ENCODE assay signal across 8 cellular contexts in the genomic region with DNA sequence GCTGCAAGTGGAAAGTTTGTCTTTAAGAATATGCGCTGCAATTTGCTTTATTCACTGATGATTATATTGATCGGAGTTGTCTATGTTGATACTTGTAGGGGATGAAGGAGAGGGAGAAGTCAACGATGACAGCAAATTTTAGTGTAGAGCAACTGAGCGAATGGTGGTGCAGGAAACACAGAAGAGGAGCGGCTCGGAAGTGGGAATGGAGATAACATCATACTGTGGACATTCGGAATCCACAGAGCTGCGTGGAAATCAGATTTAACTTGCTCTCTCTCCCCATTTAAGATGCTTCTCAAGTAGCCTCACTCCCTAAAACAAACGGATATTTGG. TPM values are rescaled to one million over a fixed set of nuclear protein-coding genes. Genes with fewer than 3 reads are reported as not detected.
DNase-seq lines count a peak whose midpoint lies in the region; ATAC-seq, FAIRE-seq and TF ChIP-seq lines count a peak whose summit lies in the region.

No MANE protein-coding gene starts in this region.

- H3K79me1 ChIP-seq in mesendoderm (ENCODE audit: low read length) = peaks cover 15% of the 10 kb centered on the region

- H3K27me3 ChIP-seq in cardiac muscle cell (no peaks in the 10 kb centered on the region), GM12878 (replicated peaks in 1 of 2; ENCODE audit: control insufficient read depth in 2 of 2, insufficient read depth in 2 of 2, low read length in 1 of 2) (no peaks in the 10 kb centered on the region), mesendoderm (ENCODE audit: insufficient read depth, low read length, poor library complexity) (no peaks in the 10 kb centered on the region), upper lobe of right lung (no peaks in the 10 kb centered on the region)

- peak overlapping the region; percentile 29 for H3K56ac ChIP-seq in mesendoderm (ENCODE audit: low read length)

- H3K4me3 ChIP-seq in cardiac muscle cell (peak overlapping the region; percentile 94), GM12878 (peak overlapping the region; percentile 72), mesendoderm (ENCODE audit: low read length) (no peak overlapping the region), upper lobe of right lung (peak overlapping the region; percentile 69)

- FAIRE-seq in GM12878 (lab: Jason Lieb, UNC) = no peak

- intact Hi-C loops in cardiac septum (cut with DNase I) = loop anchor here (1.0 to 2.0 kb wide), 2 partner anchors 24 to 52 kb away; a partner anchor contains a TSS
- intact Hi-C loops in GM12878 (cut with micrococcal nuclease; ENCODE audit: unreplicated experiment) = loop anchor here (1.0 to 5.0 kb wide), 3 partner anchors 24 to 235 kb away; a partner anchor contains a TSS
- intact Hi-C loops in upper lobe of right lung (cut with DNase I) = no loop called here

- H3K79me2 ChIP-seq in GM12878 (ENCODE audit: control insufficient read depth, insufficient read depth, low read length) (peaks cover 29% of the 10 kb centered on the region), mesendoderm (ENCODE audit: control insufficient read depth, insufficient read depth, low read length) (peaks cover 26% of the 10 kb centered on the region)

- no peak overlapping the region for H3K4ac ChIP-seq in mesendoderm (ENCODE audit: low read depth, low read length)

- no peak for DNase-seq in cardiac muscle cell (ENCODE audit: low read depth in 1 of 2, low spot score in 1 of 2)
- DNase-seq in cardiac septum (ENCODE audit: low spot score) = no peak
- DNase-seq in GM12878 (ENCODE audit: low read depth, low spot score) = no peak
- DNase-seq in mesendoderm = no peak
- no peak for DNase-seq in upper lobe of right lung
- DNase-seq in kidney tubule cell (ENCODE audit: low spot score) = no peak

- H3K4me1 ChIP-seq in cardiac muscle cell (ENCODE audit: low read depth) (peaks cover 43% of the 10 kb centered on the region), GM12878 (ENCODE audit: control insufficient read depth, insufficient read depth, low read length) (peaks cover 5% of the 10 kb centered on the region; the same call in 1 of the 2 replicates), mesendoderm (ENCODE audit: control insufficient read depth, low read depth, low read length) (peaks cover 7% of the 10 kb centered on the region), upper lobe of right lung (peaks cover 18% of the 10 kb centered on the region)

- H3K23ac ChIP-seq in mesendoderm (ENCODE audit: low read length) = no peak overlapping the region

- ATAC-seq in GM12878 = no peak
- no peak for ATAC-seq in upper lobe of right lung
- no peak for ATAC-seq in GM18520 (IDR thresholded peaks at IDR 0.05; ENCODE audit: unreplicated experiment)
- ATAC-seq in activated CD4-positive, CD25-positive, alpha-beta regulatory T cell treated with anti-CD3 and anti-CD28 coated beads, Interleukin-2, amount 50 U/mL, for 24 hours = no peak

- in situ Hi-C loops in GM12878 (cut with MboI) = no loop called here

- TSS peak; percentile 93 for BruUV-seq in GM12878 (replicated peaks; lab: Mats Ljungman, UMichigan)

- peak overlapping the region; percentile 75 for H3K9ac ChIP-seq in GM12878 (ENCODE audit: control insufficient read depth, insufficient read depth, low read length)
- H3K9ac ChIP-seq in mesendoderm (ENCODE audit: low read length) = peak overlapping the region; percentile 39

- H4K8ac ChIP-seq in mesendoderm (ENCODE audit: low read depth, low read length) = no peak overlapping the region

- TF ChIP-seq CTCF in cardiac muscle cell (IDR thresholded peaks at IDR 0.05; ENCODE audit: low read depth, low read length) (no peak), GM12878 (IDR thresholded peaks at IDR 0.05 in 2 of 3, conservative IDR thresholded peaks at IDR 0.05 in 1 of 3; ENCODE audit: control insufficient read depth in 2 of 3, extremely low read depth in 1 of 3, insufficient read depth in 1 of 3, low read depth in 3 of 3, low read length in 3 of 3) (no peak), upper lobe of right lung (IDR thresholded peaks at IDR 0.05) (no peak)

- TF ChIP-seq POLR2A in GM12878 (IDR thresholded peaks at IDR 0.05; ENCODE audit: low read depth, low read length) = no peak

- H3K18ac ChIP-seq in mesendoderm (ENCODE audit: low read length) = no peak overlapping the region

- H4K20me1 ChIP-seq in GM12878 (ENCODE audit: control insufficient read depth, insufficient read depth) = no peaks in the 10 kb centered on the region

- CTCF ChIA-PET in GM12878 (lab: Yijun Ruan, JAX) = interaction anchor here (1.1 to 2.2 kb wide), 6 partner anchors 9 to 52 kb away, joined by 3 to 11 read pairs (median 6); a partner anchor contains a TSS

- no peaks in the 10 kb centered on the region for H3K9me3 ChIP-seq in cardiac muscle cell (ENCODE audit: low read depth)
- H3K9me3 ChIP-seq in GM12878 (replicated peaks; ENCODE audit: control insufficient read depth, insufficient read depth, low read length) = no peaks in the 10 kb centered on the region
- no peaks in the 10 kb centered on the region for H3K9me3 ChIP-seq in upper lobe of right lung

- H3K36me3 ChIP-seq in cardiac muscle cell (no peaks in the 10 kb centered on the region), GM12878 (ENCODE audit: control insufficient read depth in 2 of 2, insufficient read depth in 2 of 2, low read length in 1 of 2) (peaks cover 1 to 5% of the 10 kb centered on the region in 2 experiments; a peak in 2 of 4 replicates), mesendoderm (ENCODE audit: control insufficient read depth, insufficient read depth, low read length) (no peaks in the 10 kb centered on the region), upper lobe of right lung (peaks cover 24% of the 10 kb centered on the region)

- no peak overlapping the region for H2BK15ac ChIP-seq in mesendoderm (replicated peaks; ENCODE audit: low read depth)

- SMC1A ChIA-PET in GM12878 (lab: Charles Lee; ENCODE audit: uncharacterized antibody, unreplicated experiment) = interaction anchor here (0.6 to 4.7 kb wide), 11 partner anchors 9 to 236 kb away, joined by 3 to 46 read pairs (median 4); a partner anchor contains a TSS

- POLR2A ChIA-PET in GM12878 (lab: Charles Lee) = interaction anchor here (0.6 to 3.3 kb wide), 6 partner anchors 18 to 247 kb away, joined by 3 to 32 read pairs (median 6); a partner anchor contains a TSS

- H2AFZ ChIP-seq in GM12878 (ENCODE audit: control insufficient read depth, low read depth, low read length) = peak overlapping the region; percentile 61

- H2BK120ac ChIP-seq in mesendoderm (ENCODE audit: low read depth, low read length) = no peak overlapping the region

- no peak overlapping the region for H2AK5ac ChIP-seq in mesendoderm (ENCODE audit: low read length)

- H3K4me2 ChIP-seq in GM12878 (ENCODE audit: control insufficient read depth, insufficient read depth) (peak overlapping the region; percentile 75), mesendoderm (ENCODE audit: low read length) (peak overlapping the region; percentile 10)

- H3K27ac ChIP-seq in cardiac muscle cell = peak overlapping the region; percentile 3
- H3K27ac ChIP-seq in GM12878 (ENCODE audit: control insufficient read depth, insufficient read depth) = peak overlapping the region; percentile 66; the same call in 1 of the 2 replicates
- no peak overlapping the region for H3K27ac ChIP-seq in mesendoderm (ENCODE audit: low read depth, low read length)
- peak overlapping the region; percentile 73 for H3K27ac ChIP-seq in upper lobe of right lung

- RAD21 ChIA-PET in GM12878 (lab: Charles Lee; ENCODE audit: unreplicated experiment) = interaction anchor here (1.3 to 2.5 kb wide), 7 partner anchors 23 to 268 kb away, joined by 4 to 12 read pairs (median 7); a partner anchor contains a TSS

- TF ChIP-seq EP300 in GM12878 (IDR thresholded peaks at IDR 0.05; ENCODE audit: borderline replicate concordance in 1 of 2, control insufficient read depth in 1 of 2, low read depth in 2 of 2, low read length in 2 of 2) = no peak

- no peak overlapping the region for H2BK5ac ChIP-seq in mesendoderm (ENCODE audit: low read length)

- 71% methylated on average over 9 of the region's 9 CpGs for WGBS in GM12878 (ENCODE audit: insufficient coverage, insufficient replicate concordance, low lambda C conversion rate, missing lambda C conversion rate)
- WGBS in mesendoderm (ENCODE audit: extremely low coverage, insufficient coverage, low lambda C conversion rate) = no CpG with 5 or more reads among the region's 9 CpGs

- TF ChIP-seq RAD21 in GM12878 (IDR thresholded peaks at IDR 0.05; ENCODE audit: insufficient read depth, low read depth, low read length) = no peak

- H4K5ac ChIP-seq in mesendoderm (ENCODE audit: low read length) = no peak overlapping the region

RNA-seq across cellular contexts. Expression of a gene that starts 0.7 kb away (rescaled TPM):
- total RNA-seq in cardiac muscle cell (77.0 and 143 TPM in 2 replicates), cardiac septum (92.4 TPM), GM12878 (2014; rRNA removed) (88.5 and 97.1 TPM in 2 replicates), GM12878 (2014; rRNA removed; fragmentation: Illumina TruSeq; extraction: Trizol) (93.2 and 94.0 TPM in 2 replicates), GM12878 (2021) (80.5 and 90.0 TPM in 2 replicates), upper lobe of right lung (50.1 TPM)
- polyA plus RNA-seq in cardiac muscle cell (307 and 381 TPM in 2 replicates), GM12878 (2011; rRNA removed) (167 and 257 TPM in 2 replicates), GM12878 (2014; fragmentation: Illumina TruSeq; extraction: Trizol) (95.9 and 117 TPM in 2 replicates), GM12878 (2014; fragmentation: Nextera tagmentation; extraction: Ambion mirVana) (100 to 1,000 TPM; 366 to 399 TPM), GM12878 (2014; rRNA removed) (91.6 and 105 TPM in 2 replicates), GM12878 (2016; fragmentation: Nextera tagmentation; extraction: Ambion mirVana) (100 to 1,000 TPM; 292 to 297 TPM)
- total RNA-seq in GM12878 (2013; cell fraction: nucleolus; rRNA removed) = 74.8 and 87.1 TPM in 2 replicates
- polyA plus RNA-seq in GM12878 (2011; ENCODE audit: low read depth) = 45.5 TPM
- polyA plus RNA-seq in GM12878 (2011; cell fraction: cytosol; rRNA removed) = 72.8 and 77.4 TPM in 2 replicates
- polyA plus RNA-seq in GM12878 (2011; cell fraction: nucleus; rRNA removed) = 48.1 and 50.6 TPM in 2 replicates
- polyA plus RNA-seq in GM12878 (2012) = 79.0 and 79.3 TPM in 2 replicates
- 60.1 and 64.4 TPM in 2 replicates for polyA minus RNA-seq in GM12878 (2011; rRNA and poly(A)+ RNA removed)
- 15.1 and 19.8 TPM in 2 replicates for polyA minus RNA-seq in GM12878 (2011; cell fraction: cytosol; rRNA and poly(A)+ RNA removed)
- 35.1 and 44.6 TPM in 2 replicates for polyA minus RNA-seq in GM12878 (2011; cell fraction: nucleus; rRNA and poly(A)+ RNA removed)
- 112 TPM for polyA plus RNA-seq in mesendoderm (2013, experiment 1 of 2)
- polyA plus RNA-seq in mesendoderm (2013, experiment 2 of 2) = 114 TPM

RNA-seq across cellular contexts. Expression of a gene that starts 24.0 kb away (rescaled TPM):
- total RNA-seq in cardiac muscle cell (141 and 220 TPM in 2 replicates), cardiac septum (112 TPM), GM12878 (2014; rRNA removed) (72.9 and 80.4 TPM in 2 replicates), GM12878 (2014; rRNA removed; fragmentation: Illumina TruSeq; extraction: Trizol) (66.0 and 71.7 TPM in 2 replicates), GM12878 (2021) (67.1 and 75.1 TPM in 2 replicates), upper lobe of right lung (87.5 TPM)
- polyA plus RNA-seq in cardiac muscle cell (407 and 441 TPM in 2 replicates), GM12878 (2011; rRNA removed) (164 and 234 TPM in 2 replicates), GM12878 (2014; fragmentation: Illumina TruSeq; extraction: Trizol) (87.2 and 98.3 TPM in 2 replicates), GM12878 (2014; fragmentation: Nextera tagmentation; extraction: Ambion mirVana) (100 to 1,000 TPM; 169 to 224 TPM), GM12878 (2014; rRNA removed) (77.9 and 103 TPM in 2 replicates), GM12878 (2016; fragmentation: Nextera tagmentation; extraction: Ambion mirVana) (100 to 1,000 TPM; 199 to 207 TPM)
- 22.0 and 23.0 TPM in 2 replicates for total RNA-seq in GM12878 (2013; cell fraction: nucleolus; rRNA removed)
- polyA plus RNA-seq in GM12878 (2011; ENCODE audit: low read depth) = 46.9 TPM
- 110 and 136 TPM in 2 replicates for polyA plus RNA-seq in GM12878 (2011; cell fraction: cytosol; rRNA removed)
- polyA plus RNA-seq in GM12878 (2011; cell fraction: nucleus; rRNA removed) = 45.1 and 54.4 TPM in 2 replicates
- 70.4 and 82.2 TPM in 2 replicates for polyA plus RNA-seq in GM12878 (2012)
- polyA minus RNA-seq in GM12878 (2011; rRNA and poly(A)+ RNA removed) = 45.9 and 50.8 TPM in 2 replicates
- polyA minus RNA-seq in GM12878 (2011; cell fraction: cytosol; rRNA and poly(A)+ RNA removed) = 11.9 and 16.0 TPM in 2 replicates
- polyA minus RNA-seq in GM12878 (2011; cell fraction: nucleus; rRNA and poly(A)+ RNA removed) = 6.8 and 11.4 TPM in 2 replicates
- 183 TPM for polyA plus RNA-seq in mesendoderm (2013, experiment 1 of 2)
- polyA plus RNA-seq in mesendoderm (2013, experiment 2 of 2) = 184 TPM

RNA-seq across cellular contexts. Expression of a gene that starts 52.1 kb away (rescaled TPM):
- total RNA-seq in cardiac muscle cell (6.2 and 10.4 TPM in 2 replicates), cardiac septum (9.3 TPM), GM12878 (2014; rRNA removed) (26.3 and 27.4 TPM in 2 replicates), GM12878 (2014; rRNA removed; fragmentation: Illumina TruSeq; extraction: Trizol) (43.8 and 44.1 TPM in 2 replicates), GM12878 (2021) (25.9 and 26.0 TPM in 2 replicates), upper lobe of right lung (11.6 TPM)
- polyA plus RNA-seq in cardiac muscle cell (14.6 and 16.6 TPM in 2 replicates), GM12878 (2011; rRNA removed) (36.6 and 46.4 TPM in 2 replicates), GM12878 (2014; fragmentation: Illumina TruSeq; extraction: Trizol) (51.4 and 58.8 TPM in 2 replicates), GM12878 (2014; fragmentation: Nextera tagmentation; extraction: Ambion mirVana) (10 to 100 TPM; 86.1 to 98.5 TPM), GM12878 (2014; rRNA removed) (23.3 and 26.2 TPM in 2 replicates), GM12878 (2016; fragmentation: Nextera tagmentation; extraction: Ambion mirVana) (10 to 100 TPM; 71.0 to 73.0 TPM)
- total RNA-seq in GM12878 (2013; cell fraction: nucleolus; rRNA removed) = 5.1 and 5.6 TPM in 2 replicates
- 8.0 TPM for polyA plus RNA-seq in GM12878 (2011; ENCODE audit: low read depth)
- polyA plus RNA-seq in GM12878 (2011; cell fraction: cytosol; rRNA removed) = 17.3 and 19.7 TPM in 2 replicates
- polyA plus RNA-seq in GM12878 (2011; cell fraction: nucleus; rRNA removed) = 12.8 and 16.3 TPM in 2 replicates
- 13.2 and 16.3 TPM in 2 replicates for polyA plus RNA-seq in GM12878 (2012)
- 10.4 and 17.6 TPM in 2 replicates for polyA minus RNA-seq in GM12878 (2011; rRNA and poly(A)+ RNA removed)
- 6.4 and 6.7 TPM in 2 replicates for polyA minus RNA-seq in GM12878 (2011; cell fraction: cytosol; rRNA and poly(A)+ RNA removed)
- polyA minus RNA-seq in GM12878 (2011; cell fraction: nucleus; rRNA and poly(A)+ RNA removed) = 4.5 and 6.1 TPM in 2 replicates
- polyA plus RNA-seq in mesendoderm (2013, experiment 1 of 2) = 84.9 TPM
- 92.9 TPM for polyA plus RNA-seq in mesendoderm (2013, experiment 2 of 2)

RNA-seq across cellular contexts. Expression of a gene that starts 52.5 kb away (rescaled TPM):
- 2.1 and 10.9 TPM in 2 replicates for total RNA-seq in cardiac muscle cell
- polyA plus RNA-seq in cardiac muscle cell = 3.6 and 7.2 TPM in 2 replicates
- total RNA-seq in cardiac septum = 1.7 TPM
- total RNA-seq in GM12878 (2013; cell fraction: nucleolus; rRNA removed) = not detected in 2 replicates
- 2.7 and 3.3 TPM in 2 replicates for total RNA-seq in GM12878 (2014; rRNA removed)
- total RNA-seq in GM12878 (2014; rRNA removed; fragmentation: Illumina TruSeq; extraction: Trizol) = 2.8 and 4.1 TPM in 2 replicates
- total RNA-seq in GM12878 (2021) = 3.0 and 3.2 TPM in 2 replicates
- 4.5 TPM for polyA plus RNA-seq in GM12878 (2011; ENCODE audit: low read depth)
- 5.5 and 6.0 TPM in 2 replicates for polyA plus RNA-seq in GM12878 (2011; rRNA removed)
- polyA plus RNA-seq in GM12878 (2011; cell fraction: cytosol; rRNA removed) = 6.3 and 7.9 TPM in 2 replicates
- 3.1 and 3.3 TPM in 2 replicates for polyA plus RNA-seq in GM12878 (2011; cell fraction: nucleus; rRNA removed)
- 0.83 and 1.9 TPM in 2 replicates for polyA plus RNA-seq in GM12878 (2012)
- polyA plus RNA-seq in GM12878 (2014; fragmentation: Illumina TruSeq; extraction: Trizol) = 4.3 and 5.7 TPM in 2 replicates
- 10 to 100 TPM; 13.1 to 15.1 TPM for polyA plus RNA-seq in GM12878 (2014; fragmentation: Nextera tagmentation; extraction: Ambion mirVana)
- 1.7 and 2.9 TPM in 2 replicates for polyA plus RNA-seq in GM12878 (2014; rRNA removed)
- 1 to 10 TPM; 7.4 to 9.3 TPM for polyA plus RNA-seq in GM12878 (2016; fragmentation: Nextera tagmentation; extraction: Ambion mirVana)
- polyA minus RNA-seq in GM12878 (2011; rRNA and poly(A)+ RNA removed) = 3.0 TPM in 2 replicates
- polyA minus RNA-seq in GM12878 (2011; cell fraction: cytosol; rRNA and poly(A)+ RNA removed) = not detected in 2 replicates
- 1.1 TPM in 1 of 2 replicates, not detected in the other for polyA minus RNA-seq in GM12878 (2011; cell fraction: nucleus; rRNA and poly(A)+ RNA removed)
- polyA plus RNA-seq in mesendoderm (2013, experiment 1 of 2) = 2.3 TPM
- polyA plus RNA-seq in mesendoderm (2013, experiment 2 of 2) = 2.0 TPM
- total RNA-seq in upper lobe of right lung = not detected
